ENCODE assay signal across 9 cellular contexts in genomic region chr14:51006781-51007211, GRCh38.
A peak's percentile ranks its signal among the peaks of the same experiment; 100 is the strongest.
DNase-seq lines count a peak whose midpoint lies in the region; ATAC-seq and TF ChIP-seq lines count a peak whose summit lies in the region.
"Had no signal": no experiment of that assay in that cellular context is flagged by ENCODE, and none has a peak within 500 bp of the region (broad histone marks: within the 10 kb centered on the region; RNA-seq: fewer than 3 reads in every experiment).

No MANE protein-coding gene starts in this region.

- peak overlapping the region; percentile 57 for H3K4me2 ChIP-seq in osteoblast (ENCODE audit: insufficient read depth, low read length)

- TF ChIP-seq CTCF in epithelial cell of proximal tubule (conservative IDR thresholded peaks at IDR 0.05; ENCODE audit: low read depth, low read length): no peak
- TF ChIP-seq CTCF in osteoblast (IDR thresholded peaks at IDR 0.05; ENCODE audit: extremely low read depth, low read depth, low read length): no peak
- TF ChIP-seq CTCF in brain microvascular endothelial cell (IDR thresholded peaks at IDR 0.05; ENCODE audit: low read depth, low read length, missing control alignments): no peak

- peak overlapping the region; percentile 47 for H2AFZ ChIP-seq in osteoblast (ENCODE audit: low read length)

- no peaks in the 10 kb centered on the region for H3K27me3 ChIP-seq in osteoblast (ENCODE audit: insufficient read depth, low read length)
- no peaks in the 10 kb centered on the region for H3K27me3 ChIP-seq in brain microvascular endothelial cell (replicated peaks)

- no peak for ATAC-seq in GM21515 (IDR thresholded peaks at IDR 0.05; ENCODE audit: unreplicated experiment)
- ATAC-seq in GM21717 (IDR thresholded peaks at IDR 0.05; ENCODE audit: unreplicated experiment): no peak
- ATAC-seq: Panc1 had no signal

- in situ Hi-C loops in brain microvascular endothelial cell (cut with HindIII; ENCODE audit: low pct_ligation_motif_present, low sequenced_read_pairs): no loop called here

- H3K4me1 ChIP-seq in osteoblast (ENCODE audit: insufficient read depth, low read length): peaks cover 40% of the 10 kb centered on the region

- peak; percentile 69 for DNase-seq in DMS53 (lab: John Stamatoyannopoulos, UW)
- peak; percentile 68 to 80 for DNase-seq in NOMO-1 (lab: John Stamatoyannopoulos, UW; ENCODE audit: unreplicated experiment in 2 of 2)
- peak; percentile 64 for DNase-seq in epithelial cell of proximal tubule (ENCODE audit: low read depth)
- no peak for DNase-seq in osteoblast (ENCODE audit: insufficient read length, low spot score, missing footprints)
- no peak for DNase-seq in HT-29 (ENCODE audit: low spot score)
- no peak for DNase-seq in brain microvascular endothelial cell

- H3K9me3 ChIP-seq in osteoblast (ENCODE audit: low read depth, low read length): no peaks in the 10 kb centered on the region

- H3K79me2 ChIP-seq in osteoblast (ENCODE audit: insufficient read depth, low read length): no peaks in the 10 kb centered on the region

- no peaks in the 10 kb centered on the region for H4K20me1 ChIP-seq in osteoblast (ENCODE audit: insufficient read depth, low read length)

- no peak overlapping the region for H3K4me3 ChIP-seq in epithelial cell of proximal tubule (ENCODE audit: low read depth, low read length)
- H3K4me3 ChIP-seq in osteoblast (ENCODE audit: insufficient read depth, low read length): no peak overlapping the region
- no peak overlapping the region for H3K4me3 ChIP-seq in brain microvascular endothelial cell (ENCODE audit: low read depth, low read length)

- H3K27ac ChIP-seq in osteoblast (ENCODE audit: low read depth, low read length): peak overlapping the region; percentile 80
- H3K27ac ChIP-seq in brain microvascular endothelial cell: no peak overlapping the region

- H3K36me3 ChIP-seq in osteoblast (ENCODE audit: insufficient read depth, low read length) (no peaks in the 10 kb centered on the region), brain microvascular endothelial cell (replicated peaks) (no peaks in the 10 kb centered on the region)

Comparison
In these comparisons a context has a peak if more than half of its experiments do, and no peak if none do; other contexts are left out.
1. DNase-seq: peak in DMS53 (single experiment), NOMO-1 (2 of 2) and epithelial cell of proximal tubule (single experiment); none in osteoblast (single experiment), HT-29 (single experiment) and brain microvascular endothelial cell (single experiment).